1 cellular context compared by ENCODE assay signal in the genomic region with DNA sequence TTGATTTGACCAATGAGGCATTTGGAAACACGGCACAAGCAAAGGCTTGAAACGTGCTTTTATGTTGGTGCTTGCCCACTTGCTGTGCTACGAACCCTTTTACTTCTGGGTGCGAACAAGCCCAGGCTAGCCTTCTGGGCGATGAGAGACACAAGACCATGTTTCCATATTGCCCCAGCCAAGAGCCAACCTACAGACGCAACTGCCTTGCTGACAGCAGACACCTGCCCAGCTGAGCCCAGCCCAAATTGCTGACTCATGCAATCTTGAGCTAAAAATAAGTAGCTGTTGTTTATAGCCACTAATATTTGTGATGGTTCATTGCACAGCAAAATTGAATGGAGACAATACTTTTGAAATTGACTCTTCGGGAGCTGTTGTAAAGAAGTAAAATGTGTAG.
TF ChIP-seq lines count a peak whose summit lies in the region.

No MANE protein-coding gene starts in this region.

TF ChIP-seq in H1, 55 proteins besides CTCF, POLR2A, EP300 and RAD21 (continued from another document):
- TF ChIP-seq KDM4A (IDR thresholded peaks at IDR 0.05; ENCODE audit: low read depth, low read length, severe bottlenecking): no peak
